ENCODE assay signal across 18 cellular contexts in the genomic region with DNA sequence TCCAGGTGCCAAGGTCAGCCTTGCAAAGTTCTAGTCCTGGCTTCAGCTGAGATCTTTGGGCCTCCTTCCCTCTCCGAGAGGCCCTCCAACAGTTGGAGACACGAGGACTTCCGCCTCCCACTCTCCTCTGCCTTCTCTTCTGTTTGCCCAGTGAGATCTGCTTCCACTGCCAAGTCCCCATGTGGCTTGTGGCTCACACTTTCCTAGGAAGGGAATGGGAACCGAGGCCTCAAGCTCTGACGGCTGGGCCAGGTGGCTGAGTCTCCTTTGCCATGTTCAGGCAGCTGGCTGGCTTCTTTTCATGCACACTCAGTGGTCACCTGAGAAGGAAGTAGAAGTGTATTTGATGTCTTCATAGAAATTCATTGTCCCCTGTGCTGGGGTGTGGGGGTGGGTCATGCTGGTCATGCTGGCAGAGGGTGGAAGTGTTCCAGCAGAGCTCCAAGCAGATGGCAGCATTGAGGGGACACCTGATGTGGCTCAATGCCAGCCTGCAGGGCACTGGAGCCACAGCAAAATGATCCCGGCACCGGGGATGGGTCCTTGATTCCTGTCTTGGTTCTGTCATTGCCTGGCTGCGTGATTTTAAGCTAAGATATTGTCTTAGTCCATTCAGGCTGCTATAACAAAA.
"Had no signal": no experiment of that assay in that cellular context is flagged by ENCODE, and none has a peak within 500 bp of the region (broad histone marks: within the 10 kb centered on the region; RNA-seq: fewer than 3 reads in every experiment).

No MANE protein-coding gene starts in this region.

- DNase-seq: activated CD4-positive, alpha-beta T cell treated with anti-CD3 and anti-CD28 coated beads, Interleukin-2, amount 10 ng/mL, durations not matched to agents 7 days and 5 days; activated CD8-positive, alpha-beta memory T cell treated with anti-CD3 and anti-CD28 coated beads, Interleukin-2, amount 50 U/mL, for 4 hours; activated CD8-positive, alpha-beta T cell treated with anti-CD3 and anti-CD28 coated beads, Interleukin-2, amount 10 ng/mL, durations not matched to agents 7 days and 5 days; activated effector memory CD4-positive, alpha-beta T cell treated with Interleukin-2 at 50 U/mL for 16 hours; activated naive CD4-positive, alpha-beta T cell treated with anti-CD3 and anti-CD28 coated beads, Interleukin-2, amount 10 ng/mL, durations not matched to agents 7 days and 5 days; activated naive CD8-positive, alpha-beta T cell treated with anti-CD3 and anti-CD28 coated beads, Interleukin-2, amount 50 U/mL, for 24 hours; activated T-cell treated with anti-CD3 and anti-CD28 coated beads, Interleukin-2, amount 50 U/mL, for 4 hours; anterior cingulate cortex; effector CD4-positive, alpha-beta T cell; natural killer cell; nucleus accumbens; posterior cingulate gyrus; stimulated activated CD4-positive, alpha-beta T cell treated with anti-CD3 and anti-CD28 coated beads, Interleukin-12 subunit alpha, Interleukin-12 subunit beta, amount 100 ng/mL, for 4 hours; stimulated activated CD4-positive, alpha-beta T cell treated with anti-CD3 and anti-CD28 coated beads, Interleukin-1b, Interleukin-23, amount 100 ng/mL, for 48 hours; stimulated activated naive CD4-positive, alpha-beta T cell treated with Interleukin-2 at 50 U/mL for 16 hours; substantia nigra had no signal

- ATAC-seq: activated CD4-positive, CD25-positive, alpha-beta regulatory T cell treated with anti-CD3 and anti-CD28 coated beads, Interleukin-2, amount 50 U/mL, for 24 hours; activated CD8-positive, alpha-beta T cell treated with anti-CD3 and anti-CD28 coated beads, Interleukin-2, amount 10 ng/mL, durations not matched to agents 7 days and 5 days; activated naive CD8-positive, alpha-beta T cell treated with anti-CD3 and anti-CD28 coated beads, Interleukin-2, amount 50 U/mL, for 24 hours; activated T-cell treated with anti-CD3 and anti-CD28 coated beads, Interleukin-2, amount 50 U/mL, for 4 hours; esophagus mucosa; natural killer cell had no signal
